8 cellular contexts compared by ENCODE assay signal in genomic region chr17:7835818-7836595, GRCh38. TPM values are rescaled to one million over a fixed set of nuclear protein-coding genes. Genes with fewer than 3 reads are reported as not detected.
A peak's percentile ranks its signal among the peaks of the same experiment; 100 is the strongest.
DNase-seq lines count a peak whose midpoint lies in the region; ATAC-seq, FAIRE-seq and TF ChIP-seq lines count a peak whose summit lies in the region.

No MANE protein-coding gene starts in this region.

- DNase-seq in DMS 273 (lab: John Stamatoyannopoulos, UW; ENCODE audit: unreplicated experiment) (peak; percentile 97), endothelial cell of umbilical vein (ENCODE audit: low read depth, low spot score) (peak; percentile 60), middle frontal gyrus (ENCODE audit: extremely low spot score, low spot score) (peak; percentile 52), tibial nerve (ENCODE audit: low spot score in 2 of 2) (peak; percentile 73 to 76)

- H3K36me3 ChIP-seq in KMS-11 (ENCODE audit: insufficient read depth): no peaks in the 10 kb centered on the region
- peaks cover 0 to 2% of the 10 kb centered on the region in 2 experiments for H3K36me3 ChIP-seq in endothelial cell of umbilical vein (ENCODE audit: control insufficient read depth in 2 of 2, extremely low read depth in 1 of 2, insufficient read depth in 2 of 2, low read length in 2 of 2)
- no peaks in the 10 kb centered on the region for H3K36me3 ChIP-seq in tibial nerve

- BruUV-seq in endothelial cell of umbilical vein (replicated peaks; lab: Mats Ljungman, UMichigan): TSS peak; percentile 55

- H2AFZ ChIP-seq in KMS-11 (ENCODE audit: low read depth) (no peak overlapping the region; the same call in 1 of the 2 replicates), endothelial cell of umbilical vein (ENCODE audit: low read depth, low read length) (peak overlapping the region; percentile 88)

- dilution Hi-C loops in endothelial cell of umbilical vein (cut with MboI; ENCODE audit: extremely low pct_ligation_motif_present, low sequenced_read_pairs): no loop called here

- H3K9me1 ChIP-seq in endothelial cell of umbilical vein (replicated peaks; ENCODE audit: control insufficient read depth, extremely low read depth, insufficient read depth, low read length): no peaks in the 10 kb centered on the region

- no peak overlapping the region for H3K4me3 ChIP-seq in KMS-11 (IDR thresholded peaks at IDR 0.05; ENCODE audit: insufficient read depth, low read depth, low read length)
- H3K4me3 ChIP-seq in endothelial cell of umbilical vein (replicated peaks in 1 of 3; ENCODE audit: insufficient read depth in 1 of 3, low read depth in 1 of 3, low read length in 3 of 3): peak overlapping the region; percentile 52 to 71 (median 64)
- peak overlapping the region; percentile 65 to 86 (median 75) for H3K4me3 ChIP-seq in tibial nerve

- 0 to 1% methylated on average over 44 to 55 of the region's 61 CpGs for WGBS in tibial nerve, 2 donors

- H3K27ac ChIP-seq in KMS-11: peak overlapping the region; percentile 32
- peak overlapping the region; percentile 94 for H3K27ac ChIP-seq in VCaP
- peak overlapping the region; percentile 87 for H3K27ac ChIP-seq in endothelial cell of umbilical vein (ENCODE audit: insufficient read depth, low read depth, low read length)
- peak overlapping the region; percentile 96 to 99 (median 98) for H3K27ac ChIP-seq in tibial nerve

- CTCF ChIA-PET in endothelial cell of umbilical vein (lab: Charles Lee): interaction anchor here (0.8 to 5.8 kb wide), 14 partner anchors 9 to 154 kb away, joined by 3 to 32 read pairs (median 5); partner anchors contain the start of genes CYB5D1, NAA38, TMEM88 and TP53

- peak overlapping the region; percentile 30; the same call in 1 of the 2 replicates for H3K9ac ChIP-seq in KMS-11
- H3K9ac ChIP-seq in endothelial cell of umbilical vein (replicated peaks; ENCODE audit: extremely low read depth, insufficient read depth, low read length): peak overlapping the region; percentile 91

- POLR2A ChIA-PET in endothelial cell of umbilical vein (lab: Charles Lee): interaction anchor here (1.6 kb wide), 1 partner anchor 8 kb away, joined by 6 read pairs; no protein-coding TSS in a partner anchor

- H4K20me1 ChIP-seq in KMS-11 (ENCODE audit: insufficient read depth) (no peaks in the 10 kb centered on the region), endothelial cell of umbilical vein (replicated peaks; ENCODE audit: control insufficient read depth, extremely low read depth, insufficient read depth, low read length) (no peaks in the 10 kb centered on the region)

- H3K27me3 ChIP-seq in KMS-11 (ENCODE audit: insufficient read depth, low read depth): no peaks in the 10 kb centered on the region
- peaks cover 0 to 3% of the 10 kb centered on the region in 2 experiments for H3K27me3 ChIP-seq in endothelial cell of umbilical vein (ENCODE audit: control insufficient read depth in 2 of 2, insufficient read depth in 2 of 2, low read length in 2 of 2)
- no peaks in the 10 kb centered on the region for H3K27me3 ChIP-seq in tibial nerve

- H3K4me2 ChIP-seq in KMS-11 (peak overlapping the region; percentile 39), endothelial cell of umbilical vein (ENCODE audit: insufficient read depth, low read length) (peak overlapping the region; percentile 91)

- ATAC-seq in GM19452 (IDR thresholded peaks at IDR 0.05; ENCODE audit: unreplicated experiment) (peak; percentile 21), HG02763 (IDR thresholded peaks at IDR 0.05; ENCODE audit: unreplicated experiment) (no peak)

- intact Hi-C loops in endothelial cell of umbilical vein (cut with micrococcal nuclease): loop anchor here (1.0 to 5.0 kb wide), 4 partner anchors 8 to 264 kb away; partner anchors contain the start of gene NAA38

- no peak for TF ChIP-seq EP300 in tibial nerve (IDR thresholded peaks at IDR 0.05)

- FAIRE-seq in endothelial cell of umbilical vein (lab: Jason Lieb, UNC): peak; percentile 73

- H3K9me3 ChIP-seq in endothelial cell of umbilical vein (replicated peaks; ENCODE audit: control insufficient read depth, insufficient read depth, low read length) (no peaks in the 10 kb centered on the region), tibial nerve (no peaks in the 10 kb centered on the region)

- H3K79me2 ChIP-seq in KMS-11 (ENCODE audit: insufficient read depth, low read depth) (no peaks in the 10 kb centered on the region), endothelial cell of umbilical vein (ENCODE audit: control insufficient read depth, insufficient read depth, low read length) (no peaks in the 10 kb centered on the region)

- TF ChIP-seq CTCF in KMS-11 (conservative IDR thresholded peaks at IDR 0.05; ENCODE audit: low read depth, low read length): no peak
- no peak for TF ChIP-seq CTCF in VCaP (conservative IDR thresholded peaks at IDR 0.05)
- no peak for TF ChIP-seq CTCF in endothelial cell of umbilical vein (IDR thresholded peaks at IDR 0.05; ENCODE audit: extremely low read depth in 1 of 2, insufficient read depth in 1 of 2, low read depth in 1 of 2, low read length in 2 of 2)
- no peak for TF ChIP-seq CTCF in tibial nerve (IDR thresholded peaks at IDR 0.05)

- TF ChIP-seq POLR2A in endothelial cell of umbilical vein (IDR thresholded peaks at IDR 0.05; ENCODE audit: low read depth, low read length) (peak; percentile 57), tibial nerve (IDR thresholded peaks at IDR 0.05) (peak in 1 of 2 donors; percentile 58)

- H3K4me1 ChIP-seq in KMS-11 (ENCODE audit: low read depth, poor library complexity, severe bottlenecking): peaks cover 10% of the 10 kb centered on the region
- H3K4me1 ChIP-seq in endothelial cell of umbilical vein (ENCODE audit: control insufficient read depth, extremely low read depth, insufficient read depth, low read length): peaks cover 36% of the 10 kb centered on the region
- H3K4me1 ChIP-seq in tibial nerve: peaks cover 0 to 57% (median 38%) of the 10 kb centered on the region in 4 donors

TF ChIP-seq in endothelial cell of umbilical vein, 7 proteins besides CTCF, POLR2A, EP300 and RAD21:
- TF ChIP-seq EZH2 (IDR thresholded peaks at IDR 0.05; ENCODE audit: borderline replicate concordance, low read depth, low read length, severe bottlenecking): no peak
- TF ChIP-seq POLR2AphosphoS5 (IDR thresholded peaks at IDR 0.05; ENCODE audit: insufficient read depth, low read depth, low read length): peak; percentile 21

RNA-seq across cellular contexts. Expression of gene KDM6B, which starts 2.0 kb away (rescaled TPM):
- total RNA-seq in endothelial cell of umbilical vein (17.8 and 19.2 TPM in 2 replicates), tibial nerve (10 to 100 TPM in 2 of 4 donors, 1 to 10 TPM in 2; 7.5 to 10.8 (median 9.7) TPM)
- polyA plus RNA-seq in endothelial cell of umbilical vein: 1.8 and 2.0 TPM in 2 replicates
- polyA plus RNA-seq in endothelial cell of umbilical vein (2011; cell fraction: cytosol; rRNA removed): 1.2 and 1.7 TPM in 2 replicates
- 9.3 and 13.0 TPM in 2 replicates for polyA plus RNA-seq in endothelial cell of umbilical vein (2011; cell fraction: nucleus; rRNA removed)
- 6.6 and 13.4 TPM in 2 replicates for polyA plus RNA-seq in endothelial cell of umbilical vein (2012)
- 4.9 and 9.7 TPM in 2 replicates for polyA minus RNA-seq in endothelial cell of umbilical vein
- polyA minus RNA-seq in endothelial cell of umbilical vein (2011; cell fraction: cytosol; rRNA and poly(A)+ RNA removed): 4.9 TPM
- polyA minus RNA-seq in endothelial cell of umbilical vein (2011; cell fraction: nucleus; rRNA and poly(A)+ RNA removed): 22.5 and 24.4 TPM in 2 replicates

RNA-seq across cellular contexts. Expression of gene TMEM88, which starts 18.9 kb away (rescaled TPM):
- total RNA-seq in endothelial cell of umbilical vein (39.2 and 53.4 TPM in 2 replicates), tibial nerve (10 to 100 TPM in 3 of 4 donors, 1 to 10 TPM in 1; 9.2 to 41.7 (median 25.6) TPM)
- polyA plus RNA-seq in endothelial cell of umbilical vein: 165 and 185 TPM in 2 replicates
- polyA plus RNA-seq in endothelial cell of umbilical vein (2011; cell fraction: cytosol; rRNA removed): 106 and 108 TPM in 2 replicates
- 35.2 TPM in 2 replicates for polyA plus RNA-seq in endothelial cell of umbilical vein (2011; cell fraction: nucleus; rRNA removed)
- polyA plus RNA-seq in endothelial cell of umbilical vein (2012): 15.7 and 18.9 TPM in 2 replicates
- 17.3 and 23.4 TPM in 2 replicates for polyA minus RNA-seq in endothelial cell of umbilical vein
- polyA minus RNA-seq in endothelial cell of umbilical vein (2011; cell fraction: cytosol; rRNA and poly(A)+ RNA removed): not detected
- polyA minus RNA-seq in endothelial cell of umbilical vein (2011; cell fraction: nucleus; rRNA and poly(A)+ RNA removed): 9.3 and 9.6 TPM in 2 replicates

RNA-seq across cellular contexts. Expression of gene NAA38, which starts 21.4 kb away (rescaled TPM):
- 119 TPM in 2 replicates for total RNA-seq in endothelial cell of umbilical vein
- polyA plus RNA-seq in endothelial cell of umbilical vein: 267 and 363 TPM in 2 replicates
- 122 and 161 TPM in 2 replicates for polyA plus RNA-seq in endothelial cell of umbilical vein (2011; cell fraction: cytosol; rRNA removed)
- 57.9 and 63.9 TPM in 2 replicates for polyA plus RNA-seq in endothelial cell of umbilical vein (2011; cell fraction: nucleus; rRNA removed)
- 75.5 and 87.5 TPM in 2 replicates for polyA plus RNA-seq in endothelial cell of umbilical vein (2012)
- polyA minus RNA-seq in endothelial cell of umbilical vein: 44.0 and 54.0 TPM in 2 replicates
- polyA minus RNA-seq in endothelial cell of umbilical vein (2011; cell fraction: cytosol; rRNA and poly(A)+ RNA removed): 158 TPM
- polyA minus RNA-seq in endothelial cell of umbilical vein (2011; cell fraction: nucleus; rRNA and poly(A)+ RNA removed): 14.4 and 33.0 TPM in 2 replicates
- total RNA-seq in tibial nerve: 100 to 1,000 TPM; 104 to 198 (median 167) TPM

RNA-seq across cellular contexts. Expression of gene CYB5D1, which starts 21.8 kb away (rescaled TPM):
- total RNA-seq in endothelial cell of umbilical vein (16.8 and 18.1 TPM in 2 replicates), tibial nerve (10 to 100 TPM in 2 of 4 donors, 1 to 10 TPM in 2; 9.4 to 13.6 (median 11.1) TPM)
- polyA plus RNA-seq in endothelial cell of umbilical vein: 7.7 and 9.4 TPM in 2 replicates
- polyA plus RNA-seq in endothelial cell of umbilical vein (2011; cell fraction: cytosol; rRNA removed): 6.9 and 7.5 TPM in 2 replicates
- 13.0 and 15.9 TPM in 2 replicates for polyA plus RNA-seq in endothelial cell of umbilical vein (2011; cell fraction: nucleus; rRNA removed)
- 8.4 and 9.9 TPM in 2 replicates for polyA plus RNA-seq in endothelial cell of umbilical vein (2012)
- polyA minus RNA-seq in endothelial cell of umbilical vein: 8.3 and 15.0 TPM in 2 replicates
- 9.1 TPM for polyA minus RNA-seq in endothelial cell of umbilical vein (2011; cell fraction: cytosol; rRNA and poly(A)+ RNA removed)
- 7.2 and 8.7 TPM in 2 replicates for polyA minus RNA-seq in endothelial cell of umbilical vein (2011; cell fraction: nucleus; rRNA and poly(A)+ RNA removed)

RNA-seq across cellular contexts. Expression of gene CHD3, which starts 52.6 kb away (rescaled TPM):
- total RNA-seq in endothelial cell of umbilical vein: 185 and 189 TPM in 2 replicates
- polyA plus RNA-seq in endothelial cell of umbilical vein: 102 and 108 TPM in 2 replicates
- 49.9 and 71.3 TPM in 2 replicates for polyA plus RNA-seq in endothelial cell of umbilical vein (2011; cell fraction: cytosol; rRNA removed)
- polyA plus RNA-seq in endothelial cell of umbilical vein (2011; cell fraction: nucleus; rRNA removed): 282 and 317 TPM in 2 replicates
- polyA plus RNA-seq in endothelial cell of umbilical vein (2012): 104 and 141 TPM in 2 replicates
- 169 and 172 TPM in 2 replicates for polyA minus RNA-seq in endothelial cell of umbilical vein
- 55.1 TPM for polyA minus RNA-seq in endothelial cell of umbilical vein (2011; cell fraction: cytosol; rRNA and poly(A)+ RNA removed)
- 98.9 and 110 TPM in 2 replicates for polyA minus RNA-seq in endothelial cell of umbilical vein (2011; cell fraction: nucleus; rRNA and poly(A)+ RNA removed)
- total RNA-seq in tibial nerve: 100 to 1,000 TPM in 3 of 4 donors, 10 to 100 TPM in 1; 80.4 to 202 (median 125) TPM

Comparison
In these comparisons a context has a peak if more than half of its experiments do, and no peak if none do; other contexts are left out.
1. H3K27ac ChIP-seq: peak in every context shown above with its lines; median percentile 98 in tibial nerve; 94 in VCaP; 87 in endothelial cell of umbilical vein; 32 in KMS-11.